25 cellular contexts compared by ENCODE assay signal in the genomic region with DNA sequence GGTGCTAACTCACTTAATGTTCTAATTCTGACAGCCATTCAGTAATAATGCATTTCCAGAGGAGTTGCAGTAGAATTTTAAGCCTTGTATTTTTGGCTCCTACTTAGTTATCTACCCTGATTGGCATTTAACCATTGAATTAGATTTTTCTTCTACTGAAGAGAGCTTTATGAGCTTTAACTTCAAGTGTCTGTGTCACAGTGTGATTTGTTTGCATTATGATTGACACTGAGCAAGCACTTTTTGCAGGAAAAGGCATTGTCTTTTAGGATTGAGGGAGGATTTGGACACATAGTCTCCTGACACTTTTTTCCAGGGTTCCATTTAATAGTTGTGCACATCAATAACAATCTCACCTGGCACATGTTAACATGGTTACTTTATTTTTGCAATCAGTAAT. TPM values are rescaled to one million over a fixed set of nuclear protein-coding genes. Genes with fewer than 3 reads are reported as not detected.
"Had no signal": no experiment of that assay in that cellular context is flagged by ENCODE, and none has a peak within 500 bp of the region (broad histone marks: within the 10 kb centered on the region; RNA-seq: fewer than 3 reads in every experiment).

No MANE protein-coding gene starts in this region.

- H3K27ac Mint-ChIP-seq: activated CD4-positive, alpha-beta memory T cell treated with anti-CD3 and anti-CD28 coated beads, Interleukin-2, amount 10 ng/mL, durations not matched to agents 7 days and 5 days; activated CD4-positive, alpha-beta T cell treated with anti-CD3 and anti-CD28 coated beads, Interleukin-2, amount 10 ng/mL, durations not matched to agents 7 days and 5 days; activated naive CD4-positive, alpha-beta T cell treated with anti-CD3 and anti-CD28 coated beads for 36 hours; activated naive CD8-positive, alpha-beta T cell; activated T-helper 17 cell treated with anti-CD3 and anti-CD28 coated beads, Interleukin-2, amount 50 U/mL, for 72 hours; brain had no signal

- H3K27me3 Mint-ChIP-seq: brain had no signal

- H3K9ac ChIP-seq: KMS-11 had no signal

- DNase-seq: activated CD4-positive, alpha-beta memory T cell treated with anti-CD3 and anti-CD28 coated beads, Interleukin-2, amount 10 ng/mL, durations not matched to agents 7 days and 5 days; activated CD4-positive, alpha-beta T cell treated with anti-CD3 and anti-CD28 coated beads, Interleukin-2, amount 10 ng/mL, durations not matched to agents 7 days and 5 days; activated CD4-positive, CD25-positive, alpha-beta regulatory T cell; activated gamma-delta T cell; activated naive CD4-positive, alpha-beta T cell treated with anti-CD3 and anti-CD28 coated beads for 36 hours; activated T-cell treated with anti-CD3 and anti-CD28 coated beads for 4 hours; activated T-cell treated with anti-CD3 and anti-CD28 coated beads, Interleukin-2, amount 50 U/mL, for 48 hours; amygdala; cerebellar nuclear complex; NCI-H1092 treated with DMSO at 0.1 percent for 48 hours; NCI-H1930; NCI-H2171; NCI-H2227 treated with DMSO at 0.1 percent for 48 hours; NCI-H510A; NCI-H526 treated with DMSO at 0.1 percent for 48 hours; T-helper 1 cell had no signal

- H3K9me3 Mint-ChIP-seq: activated CD4-positive, alpha-beta memory T cell treated with anti-CD3 and anti-CD28 coated beads, Interleukin-2, amount 10 ng/mL, durations not matched to agents 7 days and 5 days; activated CD4-positive, alpha-beta T cell treated with anti-CD3 and anti-CD28 coated beads, Interleukin-2, amount 10 ng/mL, durations not matched to agents 7 days and 5 days; activated naive CD4-positive, alpha-beta T cell treated with anti-CD3 and anti-CD28 coated beads for 36 hours; activated T-helper 17 cell treated with anti-CD3 and anti-CD28 coated beads, Interleukin-2, amount 50 U/mL, for 72 hours had no signal

- H3K4me3 ChIP-seq: SK-N-MC had no signal

- H3K36me3 Mint-ChIP-seq: activated naive CD8-positive, alpha-beta T cell had no signal

- H3K27ac ChIP-seq: KMS-11, SK-N-MC, VCaP had no signal

- H3K4me1 Mint-ChIP-seq: activated CD4-positive, alpha-beta memory T cell treated with anti-CD3 and anti-CD28 coated beads, Interleukin-2, amount 10 ng/mL, durations not matched to agents 7 days and 5 days; activated CD4-positive, alpha-beta T cell treated with anti-CD3 and anti-CD28 coated beads, Interleukin-2, amount 10 ng/mL, durations not matched to agents 7 days and 5 days; activated T-helper 17 cell treated with anti-CD3 and anti-CD28 coated beads, Interleukin-2, amount 50 U/mL, for 72 hours had no signal

- H3K4me2 ChIP-seq: KMS-11 had no signal

- H3K4me3 Mint-ChIP-seq: activated CD4-positive, alpha-beta memory T cell treated with anti-CD3 and anti-CD28 coated beads, Interleukin-2, amount 10 ng/mL, durations not matched to agents 7 days and 5 days; activated CD4-positive, alpha-beta T cell treated with anti-CD3 and anti-CD28 coated beads, Interleukin-2, amount 10 ng/mL, durations not matched to agents 7 days and 5 days; activated naive CD4-positive, alpha-beta T cell treated with anti-CD3 and anti-CD28 coated beads for 36 hours; activated naive CD8-positive, alpha-beta T cell; activated T-helper 17 cell treated with anti-CD3 and anti-CD28 coated beads, Interleukin-2, amount 50 U/mL, for 72 hours; brain had no signal

RNA-seq across cellular contexts. Expression of a gene that starts 26.7 kb away (rescaled TPM):
- total RNA-seq: activated CD4-positive, alpha-beta memory T cell treated with anti-CD3 and anti-CD28 coated beads, Interleukin-2, amount 10 ng/mL, durations not matched to agents 7 days and 5 days; activated CD4-positive, alpha-beta T cell treated with anti-CD3 and anti-CD28 coated beads, Interleukin-2, amount 10 ng/mL, durations not matched to agents 7 days and 5 days; activated CD8-positive, alpha-beta memory T cell treated with anti-CD3 and anti-CD28 coated beads for 36 hours; activated naive CD4-positive, alpha-beta T cell treated with anti-CD3 and anti-CD28 coated beads for 36 hours; activated T-helper 17 cell treated with anti-CD3 and anti-CD28 coated beads, Interleukin-2, amount 50 U/mL, for 72 hours; OCI-LY7; T-helper 2 cell treated with Interferon-gamma antibody and Interleukin-4, amounts not matched to agents 100 ng/mL and 5 ng/mL, for 36 hours had no signal
